In genomic region chr6:28269492-28269891, GRCh38 we compare ENCODE assay signal across 1 cellular context.
TF ChIP-seq lines count a peak whose summit lies in the region.

No MANE protein-coding gene starts in this region.

TF ChIP-seq in SK-N-SH, 30 proteins besides CTCF, POLR2A, EP300 and RAD21 (continued from another document):
- TF ChIP-seq, protein P1, sequence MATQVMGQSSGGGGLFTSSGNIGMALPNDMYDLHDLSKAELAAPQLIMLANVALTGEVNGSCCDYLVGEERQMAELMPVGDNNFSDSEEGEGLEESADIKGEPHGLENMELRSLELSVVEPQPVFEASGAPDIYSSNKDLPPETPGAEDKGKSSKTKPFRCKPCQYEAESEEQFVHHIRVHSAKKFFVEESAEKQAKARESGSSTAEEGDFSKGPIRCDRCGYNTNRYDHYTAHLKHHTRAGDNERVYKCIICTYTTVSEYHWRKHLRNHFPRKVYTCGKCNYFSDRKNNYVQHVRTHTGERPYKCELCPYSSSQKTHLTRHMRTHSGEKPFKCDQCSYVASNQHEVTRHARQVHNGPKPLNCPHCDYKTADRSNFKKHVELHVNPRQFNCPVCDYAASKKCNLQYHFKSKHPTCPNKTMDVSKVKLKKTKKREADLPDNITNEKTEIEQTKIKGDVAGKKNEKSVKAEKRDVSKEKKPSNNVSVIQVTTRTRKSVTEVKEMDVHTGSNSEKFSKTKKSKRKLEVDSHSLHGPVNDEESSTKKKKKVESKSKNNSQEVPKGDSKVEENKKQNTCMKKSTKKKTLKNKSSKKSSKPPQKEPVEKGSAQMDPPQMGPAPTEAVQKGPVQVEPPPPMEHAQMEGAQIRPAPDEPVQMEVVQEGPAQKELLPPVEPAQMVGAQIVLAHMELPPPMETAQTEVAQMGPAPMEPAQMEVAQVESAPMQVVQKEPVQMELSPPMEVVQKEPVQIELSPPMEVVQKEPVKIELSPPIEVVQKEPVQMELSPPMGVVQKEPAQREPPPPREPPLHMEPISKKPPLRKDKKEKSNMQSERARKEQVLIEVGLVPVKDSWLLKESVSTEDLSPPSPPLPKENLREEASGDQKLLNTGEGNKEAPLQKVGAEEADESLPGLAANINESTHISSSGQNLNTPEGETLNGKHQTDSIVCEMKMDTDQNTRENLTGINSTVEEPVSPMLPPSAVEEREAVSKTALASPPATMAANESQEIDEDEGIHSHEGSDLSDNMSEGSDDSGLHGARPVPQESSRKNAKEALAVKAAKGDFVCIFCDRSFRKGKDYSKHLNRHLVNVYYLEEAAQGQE (IDR thresholded peaks at IDR 0.05; ENCODE audit: low read depth, low read length), result no peak
- TF ChIP-seq CHD2 (IDR thresholded peaks at IDR 0.05; ENCODE audit: low read length, partially characterized antibody) (no peak), NRF1 (IDR thresholded peaks at IDR 0.05; ENCODE audit: low read depth, low read length) (no peak), RFX5 (IDR thresholded peaks at IDR 0.05; ENCODE audit: low read length) (no peak), RCOR1 (IDR thresholded peaks at IDR 0.05; ENCODE audit: low read length) (no peak), NFIC (IDR thresholded peaks at IDR 0.05; ENCODE audit: borderline replicate concordance) (peak; percentile 42; the same call in 1 of the 2 replicates), TEAD4 (IDR thresholded peaks at IDR 0.05; ENCODE audit: borderline replicate concordance, insufficient read depth) (no peak), JUND (IDR thresholded peaks at IDR 0.05) (peak; percentile 77), IRF3 (IDR thresholded peaks at IDR 0.05; ENCODE audit: low read depth, low read length) (no peak), FOXM1 (IDR thresholded peaks at IDR 0.05; ENCODE audit: low read depth) (no peak), SMC3 (IDR thresholded peaks at IDR 0.05; ENCODE audit: low read depth, low read length) (no peak)
